Comparison of ENCODE assay signal across 8 cellular contexts in the genomic region with DNA sequence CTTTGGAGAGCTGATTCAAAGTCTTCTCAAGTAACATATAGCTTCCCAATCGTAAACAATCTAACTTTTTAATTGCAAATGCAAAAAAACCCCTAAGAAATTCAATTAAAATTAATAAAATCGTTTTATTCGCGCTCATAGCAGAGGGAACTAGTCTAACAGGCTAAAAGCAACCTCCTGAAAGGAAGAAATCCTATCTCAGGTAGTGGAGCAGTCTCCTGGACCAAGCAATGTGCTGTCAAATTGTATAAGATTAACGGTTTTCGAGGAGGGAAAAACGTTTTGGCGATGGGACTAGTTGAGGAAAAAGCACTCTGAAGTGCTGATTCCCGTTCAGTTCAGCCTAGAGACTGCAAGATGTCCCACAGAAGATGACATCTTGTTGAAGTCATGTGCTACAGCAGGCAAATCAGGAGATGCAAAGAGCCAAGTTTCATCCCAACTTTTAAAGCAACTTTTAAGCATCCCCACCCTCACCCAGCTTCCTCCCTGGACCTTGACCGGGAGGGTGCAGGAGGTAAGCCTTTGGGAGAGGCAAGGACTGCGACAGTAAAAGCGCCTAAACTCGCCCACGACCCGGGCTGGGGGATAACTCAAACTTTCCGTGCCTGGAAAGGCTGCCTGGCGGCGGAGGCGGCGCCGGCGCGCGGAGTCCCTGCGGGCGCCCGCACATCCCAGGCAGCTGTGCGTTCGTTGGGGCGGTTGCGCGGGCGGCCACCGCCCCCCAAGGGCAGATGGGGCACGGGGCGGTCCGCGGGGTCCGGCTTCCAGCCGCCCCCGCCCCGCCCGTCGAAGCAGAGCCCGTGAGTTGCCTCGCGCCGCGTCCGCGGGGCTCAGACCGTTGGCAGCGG. TPM values are rescaled to one million over a fixed set of nuclear protein-coding genes. Genes with fewer than 3 reads are reported as not detected.
DNase-seq lines count a peak whose midpoint lies in the region; ATAC-seq and TF ChIP-seq lines count a peak whose summit lies in the region.

No MANE protein-coding gene starts in this region.

- H3K9me3 Mint-ChIP-seq in WTC11: no peaks in the 10 kb centered on the region
- no peaks in the 10 kb centered on the region for H3K9me3 Mint-ChIP-seq in stimulated activated effector memory CD8-positive, alpha-beta T cell treated with anti-CD3 and anti-CD28 coated beads, Interleukin-12 subunit alpha, Interleukin-12 subunit beta, amount 100 ng/mL, for 72 hours

- CTCF ChIA-PET in WTC11 (lab: Charles Lee): no interaction called here

- peak overlapping the region; percentile 75 for H3K4me3 Mint-ChIP-seq in WTC11
- H3K4me3 Mint-ChIP-seq in stimulated activated effector memory CD8-positive, alpha-beta T cell treated with anti-CD3 and anti-CD28 coated beads, Interleukin-12 subunit alpha, Interleukin-12 subunit beta, amount 100 ng/mL, for 72 hours: peak overlapping the region; percentile 76

- H3K27ac ChIP-seq in duodenal mucosa (ENCODE audit: low read depth, low read length) (peak overlapping the region; percentile 42), mesodermal cell (ENCODE audit: low read depth, low read length, severe bottlenecking) (no peak overlapping the region)

- ATAC-seq in GM19025 (IDR thresholded peaks at IDR 0.05; ENCODE audit: low read depth, unreplicated experiment) (peak; percentile 33), HG03159 (IDR thresholded peaks at IDR 0.05; ENCODE audit: unreplicated experiment) (peak; percentile 22), WTC11 (peak; percentile 14)
- ATAC-seq in stimulated activated effector memory CD8-positive, alpha-beta T cell treated with anti-CD3 and anti-CD28 coated beads, Interleukin-12 subunit alpha, Interleukin-12 subunit beta, amount 100 ng/mL, for 72 hours: peak; percentile 64

- H3K4me1 Mint-ChIP-seq in WTC11: peaks cover 18% of the 10 kb centered on the region
- peaks cover 9% of the 10 kb centered on the region for H3K4me1 Mint-ChIP-seq in stimulated activated effector memory CD8-positive, alpha-beta T cell treated with anti-CD3 and anti-CD28 coated beads, Interleukin-12 subunit alpha, Interleukin-12 subunit beta, amount 100 ng/mL, for 72 hours

- in situ Hi-C loops in ACHN (cut with HindIII; ENCODE audit: low pct_ligation_motif_present, low pct_unique_long_range_greater_than_20kb, low sequenced_read_pairs): no loop called here

- TF ChIP-seq CTCF in WTC11 (IDR thresholded peaks at IDR 0.05): no peak

- H3K27me3 Mint-ChIP-seq in WTC11 (ENCODE audit: low read depth): no peaks in the 10 kb centered on the region; the same call in 1 of the 2 replicates

- H3K36me3 ChIP-seq in duodenal mucosa (ENCODE audit: control insufficient read depth in 1 of 2, insufficient read depth in 2 of 2, low read length in 2 of 2) (no peaks in the 10 kb centered on the region), mesodermal cell (ENCODE audit: control insufficient read depth, insufficient read depth, low read length) (peaks cover 4% of the 10 kb centered on the region)

- peak; percentile 4 for DNase-seq in ACHN
- DNase-seq in WTC11 (ENCODE audit: low spot score): no peak
- DNase-seq in stimulated activated effector memory CD8-positive, alpha-beta T cell treated with anti-CD3 and anti-CD28 coated beads, Interleukin-12 subunit alpha, Interleukin-12 subunit beta, amount 100 ng/mL, for 72 hours (ENCODE audit: low spot score in 2 of 2): peak in 1 of 2 donors; percentile 55
- DNase-seq in NCI-H345 treated with DMSO at 0.1 percent for 48 hours (lab: John Stamatoyannopoulos, UW; ENCODE audit: unreplicated experiment): no peak

- H3K36me3 Mint-ChIP-seq in WTC11: no peaks in the 10 kb centered on the region
- peaks cover 16% of the 10 kb centered on the region for H3K36me3 Mint-ChIP-seq in stimulated activated effector memory CD8-positive, alpha-beta T cell treated with anti-CD3 and anti-CD28 coated beads, Interleukin-12 subunit alpha, Interleukin-12 subunit beta, amount 100 ng/mL, for 72 hours

- H3K4me1 ChIP-seq in duodenal mucosa (ENCODE audit: control insufficient read depth in 1 of 2, insufficient read depth in 2 of 2, low read length in 2 of 2): peaks cover 5 to 6% of the 10 kb centered on the region in 2 donors
- H3K4me1 ChIP-seq in mesodermal cell (ENCODE audit: control insufficient read depth, insufficient read depth, low read length, poor library complexity, severe bottlenecking): peaks cover 3% of the 10 kb centered on the region

- peak overlapping the region; percentile 10 to 32 for H3K9ac ChIP-seq in duodenal mucosa (ENCODE audit: low read depth in 1 of 2, low read length in 2 of 2)

- POLR2A ChIA-PET in WTC11 (lab: Charles Lee): no interaction called here

- no peak overlapping the region for H3K27ac Mint-ChIP-seq in WTC11
- H3K27ac Mint-ChIP-seq in stimulated activated effector memory CD8-positive, alpha-beta T cell treated with anti-CD3 and anti-CD28 coated beads, Interleukin-12 subunit alpha, Interleukin-12 subunit beta, amount 100 ng/mL, for 72 hours: no peak overlapping the region

- H3K27me3 ChIP-seq in duodenal mucosa (ENCODE audit: control insufficient read depth in 1 of 2, insufficient read depth in 2 of 2, low read length in 2 of 2): peaks cover 0 to 4% of the 10 kb centered on the region in 2 donors

- WGBS in mesodermal cell (ENCODE audit: insufficient coverage in 2 of 2), 2 experiments: 1 to 5% methylated on average over 10 to 25 of the region's 53 CpGs

- H3K4me3 ChIP-seq in duodenal mucosa (ENCODE audit: low read depth in 1 of 2, low read length in 2 of 2): peak overlapping the region; percentile 56 to 61
- peak overlapping the region; percentile 57 for H3K4me3 ChIP-seq in mesodermal cell (ENCODE audit: extremely low read depth, insufficient read depth, low read length, poor library complexity, severe bottlenecking)

- H3K9me3 ChIP-seq in duodenal mucosa (ENCODE audit: control insufficient read depth in 1 of 2, low read length in 2 of 2): no peaks in the 10 kb centered on the region
- no peaks in the 10 kb centered on the region for H3K9me3 ChIP-seq in mesodermal cell (ENCODE audit: control insufficient read depth, low read length)

TF ChIP-seq in WTC11, 78 proteins besides CTCF, POLR2A, EP300 and RAD21 (continues in another document):
- TF ChIP-seq, protein P1, sequence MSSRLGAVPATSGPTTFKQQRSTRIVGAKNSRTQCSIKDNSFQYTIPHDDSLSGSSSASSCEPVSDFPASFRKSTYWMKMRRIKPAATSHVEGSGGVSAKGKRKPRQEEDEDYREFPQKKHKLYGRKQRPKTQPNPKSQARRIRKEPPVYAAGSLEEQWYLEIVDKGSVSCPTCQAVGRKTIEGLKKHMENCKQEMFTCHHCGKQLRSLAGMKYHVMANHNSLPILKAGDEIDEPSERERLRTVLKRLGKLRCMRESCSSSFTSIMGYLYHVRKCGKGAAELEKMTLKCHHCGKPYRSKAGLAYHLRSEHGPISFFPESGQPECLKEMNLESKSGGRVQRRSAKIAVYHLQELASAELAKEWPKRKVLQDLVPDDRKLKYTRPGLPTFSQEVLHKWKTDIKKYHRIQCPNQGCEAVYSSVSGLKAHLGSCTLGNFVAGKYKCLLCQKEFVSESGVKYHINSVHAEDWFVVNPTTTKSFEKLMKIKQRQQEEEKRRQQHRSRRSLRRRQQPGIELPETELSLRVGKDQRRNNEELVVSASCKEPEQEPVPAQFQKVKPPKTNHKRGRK (CRISPR knock-in tag; IDR thresholded peaks at IDR 0.05; ENCODE audit: borderline replicate concordance): no peak
- TF ChIP-seq, protein P2, sequence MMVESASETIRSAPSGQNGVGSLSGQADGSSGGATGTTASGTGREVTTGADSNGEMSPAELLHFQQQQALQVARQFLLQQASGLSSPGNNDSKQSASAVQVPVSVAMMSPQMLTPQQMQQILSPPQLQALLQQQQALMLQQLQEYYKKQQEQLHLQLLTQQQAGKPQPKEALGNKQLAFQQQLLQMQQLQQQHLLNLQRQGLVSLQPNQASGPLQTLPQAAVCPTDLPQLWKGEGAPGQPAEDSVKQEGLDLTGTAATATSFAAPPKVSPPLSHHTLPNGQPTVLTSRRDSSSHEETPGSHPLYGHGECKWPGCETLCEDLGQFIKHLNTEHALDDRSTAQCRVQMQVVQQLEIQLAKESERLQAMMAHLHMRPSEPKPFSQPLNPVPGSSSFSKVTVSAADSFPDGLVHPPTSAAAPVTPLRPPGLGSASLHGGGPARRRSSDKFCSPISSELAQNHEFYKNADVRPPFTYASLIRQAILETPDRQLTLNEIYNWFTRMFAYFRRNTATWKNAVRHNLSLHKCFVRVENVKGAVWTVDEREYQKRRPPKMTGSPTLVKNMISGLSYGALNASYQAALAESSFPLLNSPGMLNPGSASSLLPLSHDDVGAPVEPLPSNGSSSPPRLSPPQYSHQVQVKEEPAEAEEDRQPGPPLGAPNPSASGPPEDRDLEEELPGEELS (CRISPR knock-in tag; IDR thresholded peaks at IDR 0.05): no peak
- TF ChIP-seq ZNF416 (CRISPR knock-in tag; IDR thresholded peaks at IDR 0.05) (no peak), ZBTB21 (CRISPR knock-in tag; IDR thresholded peaks at IDR 0.05; ENCODE audit: borderline replicate concordance) (no peak), TEAD1 (CRISPR knock-in tag; IDR thresholded peaks at IDR 0.05) (no peak), OVOL2 (CRISPR knock-in tag; IDR thresholded peaks at IDR 0.05; ENCODE audit: borderline replicate concordance) (no peak)
- TF ChIP-seq, protein P3, sequence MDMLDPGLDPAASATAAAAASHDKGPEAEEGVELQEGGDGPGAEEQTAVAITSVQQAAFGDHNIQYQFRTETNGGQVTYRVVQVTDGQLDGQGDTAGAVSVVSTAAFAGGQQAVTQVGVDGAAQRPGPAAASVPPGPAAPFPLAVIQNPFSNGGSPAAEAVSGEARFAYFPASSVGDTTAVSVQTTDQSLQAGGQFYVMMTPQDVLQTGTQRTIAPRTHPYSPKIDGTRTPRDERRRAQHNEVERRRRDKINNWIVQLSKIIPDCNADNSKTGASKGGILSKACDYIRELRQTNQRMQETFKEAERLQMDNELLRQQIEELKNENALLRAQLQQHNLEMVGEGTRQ (CRISPR knock-in tag; IDR thresholded peaks at IDR 0.05): no peak
- TF ChIP-seq, protein P4, sequence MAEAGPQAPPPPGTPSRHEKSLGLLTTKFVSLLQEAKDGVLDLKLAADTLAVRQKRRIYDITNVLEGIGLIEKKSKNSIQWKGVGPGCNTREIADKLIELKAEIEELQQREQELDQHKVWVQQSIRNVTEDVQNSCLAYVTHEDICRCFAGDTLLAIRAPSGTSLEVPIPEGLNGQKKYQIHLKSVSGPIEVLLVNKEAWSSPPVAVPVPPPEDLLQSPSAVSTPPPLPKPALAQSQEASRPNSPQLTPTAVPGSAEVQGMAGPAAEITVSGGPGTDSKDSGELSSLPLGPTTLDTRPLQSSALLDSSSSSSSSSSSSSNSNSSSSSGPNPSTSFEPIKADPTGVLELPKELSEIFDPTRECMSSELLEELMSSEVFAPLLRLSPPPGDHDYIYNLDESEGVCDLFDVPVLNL (CRISPR knock-in tag; IDR thresholded peaks at IDR 0.05; ENCODE audit: borderline replicate concordance, low read depth): no peak

RNA-seq across cellular contexts. Expression of a gene that starts 0.8 kb away (rescaled TPM):
- 12.3 to 12.4 TPM (median 12.4 TPM) in 3 replicates for total RNA-seq in WTC11 (2021)
- 11.3 TPM for polyA plus RNA-seq in mesodermal cell (2013, experiment 1 of 2)
- polyA plus RNA-seq in mesodermal cell (2013, experiment 2 of 2): 13.3 TPM

RNA-seq across cellular contexts. Expression of a gene that starts 50.3 kb away (rescaled TPM):
- total RNA-seq in WTC11 (2021): not detected in 3 replicates
- not detected for polyA plus RNA-seq in mesodermal cell (2013, experiment 1 of 2)
- polyA plus RNA-seq in mesodermal cell (2013, experiment 2 of 2): not detected

Comparison
In these comparisons a context has a peak if more than half of its experiments do, and no peak if none do; other contexts are left out.
1. ATAC-seq: peak in every context shown above with its lines; median percentile 64 in stimulated activated effector memory CD8-positive, alpha-beta T cell treated with anti-CD3 and anti-CD28 coated beads, Interleukin-12 subunit alpha, Interleukin-12 subunit beta, amount 100 ng/mL, for 72 hours; 33 in GM19025; 22 in HG03159; 14 in WTC11.